Comparison of ENCODE assay signal across 1 cellular context in genomic region chr10:122894261-122894944, GRCh38.
TF ChIP-seq lines count a peak whose summit lies in the region.

No MANE protein-coding gene starts in this region.

TF ChIP-seq in K562, 482 proteins besides CTCF, POLR2A, EP300 and RAD21 (continued from another document):
- 0 out of 6 replicates have a peak, but pooled peaks of 1 of the 3 experiments have one; percentile 28 for TF ChIP-seq ZBTB11 (CRISPR knock-in tag; IDR thresholded peaks at IDR 0.05)
- no peak for TF ChIP-seq VEZF1 (CRISPR knock-in tag; IDR thresholded peaks at IDR 0.05)
- TF ChIP-seq ZFP1 (CRISPR knock-in tag; IDR thresholded peaks at IDR 0.05) = no peak
- TF ChIP-seq HMBOX1 (IDR thresholded peaks at IDR 0.05) = peak; percentile 39; the same call in 1 of the 2 replicates
- TF ChIP-seq ZNF263 (CRISPR knock-in tag; IDR thresholded peaks at IDR 0.05; ENCODE audit: borderline replicate concordance) = no peak
- TF ChIP-seq CLOCK (CRISPR knock-in tag; IDR thresholded peaks at IDR 0.05; ENCODE audit: borderline replicate concordance) = no peak
- no peak for TF ChIP-seq NONO (IDR thresholded peaks at IDR 0.05; ENCODE audit: low read depth in 2 of 2, low read length in 1 of 2)
- TF ChIP-seq MAZ (CRISPR knock-in tag; conservative IDR thresholded peaks at IDR 0.05 in 1 of 2, IDR thresholded peaks at IDR 0.05 in 1 of 2) = no peak
- TF ChIP-seq SMAD1 (IDR thresholded peaks at IDR 0.05; ENCODE audit: low read depth, low read length, partially characterized antibody) = no peak
- 0 out of 2 replicates have a peak, but pooled peaks have one; percentile 22 for TF ChIP-seq DPF2 (IDR thresholded peaks at IDR 0.05)
- no peak for TF ChIP-seq E2F1 (CRISPR knock-in tag; IDR thresholded peaks at IDR 0.05)
- no peak for TF ChIP-seq BDP1 (IDR thresholded peaks at IDR 0.05; ENCODE audit: insufficient read depth, insufficient read length)
- peak; percentile 64 for TF ChIP-seq PRDM10 (IDR thresholded peaks at IDR 0.05; ENCODE audit: partially characterized antibody)
